In genomic region chr12:30836656-30837445, GRCh38 we compare ENCODE assay signal across 32 cellular contexts.
"Had no signal": no experiment of that assay in that cellular context is flagged by ENCODE, and none has a peak within 500 bp of the region (broad histone marks: within the 10 kb centered on the region; RNA-seq: fewer than 3 reads in every experiment).

No MANE protein-coding gene starts in this region.

- H3K27ac Mint-ChIP-seq: activated naive CD8-positive, alpha-beta T cell; memory B cell; naive thymus-derived CD8-positive, alpha-beta T cell; stimulated activated naive B cell treated with anti-CD40 and anti-IgM and Interleukin-4, amounts not matched to agents 10 μg/mL and 1 μg/mL and 100 μg/mL, for 72 hours; T-helper 17 cell had no signal

- H3K9ac ChIP-seq: parathyroid adenoma had no signal

- H3K4me1 Mint-ChIP-seq: memory B cell; naive thymus-derived CD8-positive, alpha-beta T cell; neural crest cell; stimulated activated naive B cell treated with anti-CD40 and anti-IgM and Interleukin-4, amounts not matched to agents 10 μg/mL and 1 μg/mL and 100 μg/mL, for 72 hours had no signal

- H3K27ac ChIP-seq: cardiac muscle cell, coronary artery, dorsolateral prefrontal cortex, esophagus muscularis mucosa, parathyroid adenoma, psoas muscle, sigmoid colon, stomach, suprapubic skin, tibial artery, upper lobe of right lung, WERI-Rb-1 had no signal

- H3K9me3 Mint-ChIP-seq: memory B cell; naive thymus-derived CD8-positive, alpha-beta T cell had no signal

- H3K36me3 Mint-ChIP-seq: activated naive CD8-positive, alpha-beta T cell; memory B cell; naive thymus-derived CD8-positive, alpha-beta T cell; stimulated activated naive B cell treated with anti-CD40 and anti-IgM and Interleukin-4, amounts not matched to agents 10 μg/mL and 1 μg/mL and 100 μg/mL, for 72 hours had no signal

- H3K27me3 ChIP-seq: cardiac muscle cell had no signal

- H3K79me2 ChIP-seq: parathyroid adenoma had no signal

- DNase-seq: activated CD4-positive, alpha-beta T cell treated with anti-CD3 and anti-CD28 coated beads for 48 hours; activated CD4-positive, alpha-beta T cell treated with anti-CD3 and anti-CD28 coated beads, Interleukin-2, amount 50 U/mL, for 48 hours; activated CD8-positive, alpha-beta memory T cell treated with anti-CD3 and anti-CD28 coated beads for 24 hours; activated effector memory CD4-positive, alpha-beta T cell treated with Interleukin-2 at 50 U/mL for 16 hours; activated naive CD4-positive, alpha-beta T cell treated with Interleukin-2 at 50 U/mL for 16 hours; anterior cingulate cortex; dorsolateral prefrontal cortex; effector memory CD4-positive, alpha-beta T cell; left cardiac atrium; naive thymus-derived CD8-positive, alpha-beta T cell; occipital lobe; psoas muscle; sigmoid colon; stimulated activated CD4-positive, alpha-beta T cell treated with anti-CD3 and anti-CD28 coated beads, Interleukin-1b, Interleukin-23, amount 100 ng/mL, for 48 hours; stimulated activated naive B cell treated with anti-CD40 and anti-IgM and Interleukin-4, amounts not matched to agents 10 μg/mL and 1 μg/mL and 100 μg/mL, for 72 hours; stomach; T-helper 17 cell; T1000; tibial artery; upper lobe of right lung; WERI-Rb-1 had no signal

- H3K4me1 ChIP-seq: esophagus muscularis mucosa, parathyroid adenoma, psoas muscle, sigmoid colon, stomach, suprapubic skin, tibial artery, upper lobe of right lung had no signal

- ATAC-seq: activated CD4-positive, CD25-positive, alpha-beta regulatory T cell treated with anti-CD3 and anti-CD28 coated beads, Interleukin-2, amount 50 U/mL, for 24 hours; left cardiac atrium; naive thymus-derived CD8-positive, alpha-beta T cell; psoas muscle; stimulated activated naive B cell treated with anti-CD40 and anti-IgM and Interleukin-4, amounts not matched to agents 10 μg/mL and 1 μg/mL and 100 μg/mL, for 72 hours; T-helper 17 cell; upper lobe of right lung had no signal

- H2AFZ ChIP-seq: parathyroid adenoma had no signal

- H3K36me3 ChIP-seq: cardiac muscle cell, esophagus muscularis mucosa, sigmoid colon, stomach, suprapubic skin, tibial artery, upper lobe of right lung, WERI-Rb-1 had no signal

- H3K9me3 ChIP-seq: esophagus muscularis mucosa, psoas muscle, sigmoid colon, stomach, suprapubic skin, tibial artery, upper lobe of right lung had no signal

- H3K4me2 ChIP-seq: smooth muscle cell had no signal

- FAIRE-seq: frontal cortex had no signal

- H3K4me3 Mint-ChIP-seq: activated naive CD8-positive, alpha-beta T cell; memory B cell; naive thymus-derived CD8-positive, alpha-beta T cell; neural crest cell; stimulated activated naive B cell treated with anti-CD40 and anti-IgM and Interleukin-4, amounts not matched to agents 10 μg/mL and 1 μg/mL and 100 μg/mL, for 72 hours; T-helper 17 cell had no signal

- H3K4me3 ChIP-seq: cardiac muscle cell, coronary artery, dorsolateral prefrontal cortex, esophagus muscularis mucosa, psoas muscle, sigmoid colon, smooth muscle cell, stomach, suprapubic skin, tibial artery, upper lobe of right lung had no signal
